32 cellular contexts compared by ENCODE assay signal in genomic region chr1:180160362-180160761, GRCh38. TPM values are rescaled to one million over a fixed set of nuclear protein-coding genes. Genes with fewer than 3 reads are reported as not detected.
DNase-seq lines count a peak whose midpoint lies in the region; ATAC-seq and TF ChIP-seq lines count a peak whose summit lies in the region.
"Had no signal": no experiment of that assay in that cellular context is flagged by ENCODE, and none has a peak within 500 bp of the region (broad histone marks: within the 10 kb centered on the region; RNA-seq: fewer than 3 reads in every experiment).

No MANE protein-coding gene starts in this region.

- no peaks in the 10 kb centered on the region for H3K27me3 ChIP-seq in neutrophil
- H3K27me3 ChIP-seq: ascending aorta, cardiac muscle cell, colonic mucosa, esophagus muscularis mucosa, suprapubic skin had no signal

- H3K4me1 ChIP-seq in neutrophil (ENCODE audit: control insufficient read depth in 1 of 2, insufficient read depth in 1 of 2, low read depth in 1 of 2, low read length in 1 of 2) = peaks cover 93 to 96% of the 10 kb centered on the region in 2 experiments

- H3K4me3 ChIP-seq in neutrophil (ENCODE audit: low read depth in 1 of 2, low read length in 1 of 2) = no peak overlapping the region
- H3K4me3 ChIP-seq: ascending aorta, cardiac muscle cell, colonic mucosa, esophagus muscularis mucosa, suprapubic skin had no signal

- CTCF ChIA-PET in WTC11 (lab: Charles Lee) = interaction anchor here (1.0 to 3.3 kb wide), 2 partner anchors 8 to 19 kb away, joined by 3 to 27 read pairs; no protein-coding TSS in a partner anchor
- CTCF ChIA-PET in activated naive CD4-positive, alpha-beta T cell treated with anti-CD3 and anti-CD28 coated beads, Interleukin-2, amount 10 ng/mL, durations not matched to agents 7 days and 5 days (lab: Charles Lee) = no interaction called here

- H3K4me3 Mint-ChIP-seq in WTC11 = no peak overlapping the region
- no peak overlapping the region for H3K4me3 Mint-ChIP-seq in activated naive CD4-positive, alpha-beta T cell treated with anti-CD3 and anti-CD28 coated beads, Interleukin-2, amount 10 ng/mL, durations not matched to agents 7 days and 5 days
- H3K4me3 Mint-ChIP-seq: activated CD8-positive, alpha-beta T cell treated with anti-CD3 and anti-CD28 coated beads, Interleukin-2, amount 10 ng/mL, durations not matched to agents 7 days and 5 days; activated naive CD8-positive, alpha-beta T cell treated with anti-CD3 and anti-CD28 coated beads, Interleukin-2, amount 10 ng/mL, durations not matched to agents 7 days and 5 days; CD8-positive, alpha-beta T cell; endodermal cell; stimulated activated naive B cell treated with anti-CD40 and anti-IgM and Interleukin-4, amounts not matched to agents 10 μg/mL and 1 μg/mL and 100 μg/mL, for 72 hours had no signal

- no peaks in the 10 kb centered on the region for H3K9me3 Mint-ChIP-seq in WTC11
- no peaks in the 10 kb centered on the region for H3K9me3 Mint-ChIP-seq in activated naive CD4-positive, alpha-beta T cell treated with anti-CD3 and anti-CD28 coated beads, Interleukin-2, amount 10 ng/mL, durations not matched to agents 7 days and 5 days
- H3K9me3 Mint-ChIP-seq: activated naive CD8-positive, alpha-beta T cell treated with anti-CD3 and anti-CD28 coated beads, Interleukin-2, amount 10 ng/mL, durations not matched to agents 7 days and 5 days; CD8-positive, alpha-beta T cell; endodermal cell; stimulated activated naive B cell treated with anti-CD40 and anti-IgM and Interleukin-4, amounts not matched to agents 10 μg/mL and 1 μg/mL and 100 μg/mL, for 72 hours had no signal

- peak overlapping the region; percentile 94 for H3K27ac ChIP-seq in neutrophil
- H3K27ac ChIP-seq: ascending aorta, cardiac muscle cell, colonic mucosa, esophagus muscularis mucosa, suprapubic skin had no signal

- DNase-seq in GM03348 (ENCODE audit: low spot score) = peak; percentile 1
- DNase-seq in MV-4-11 (lab: John Stamatoyannopoulos, UW) = peak; percentile 91
- DNase-seq in WTC11 (ENCODE audit: low spot score) = no peak
- DNase-seq in activated naive CD4-positive, alpha-beta T cell treated with anti-CD3 and anti-CD28 coated beads, Interleukin-2, amount 10 ng/mL, durations not matched to agents 7 days and 5 days = no peak
- DNase-seq in NK-92 (lab: John Stamatoyannopoulos, UW; ENCODE audit: unreplicated experiment) = no peak
- DNase-seq: activated CD4-positive, alpha-beta T cell treated with anti-CD3 and anti-CD28 coated beads for 1 hour; activated CD8-positive, alpha-beta T cell treated with anti-CD3 and anti-CD28 coated beads, Interleukin-2, amount 10 ng/mL, durations not matched to agents 7 days and 5 days; activated effector memory CD4-positive, alpha-beta T cell treated with anti-CD3 and anti-CD28 coated beads, Interleukin-2, amount 50 U/mL, for 16 hours; activated naive CD8-positive, alpha-beta T cell treated with anti-CD3 and anti-CD28 coated beads, Interleukin-2, amount 10 ng/mL, durations not matched to agents 7 days and 5 days; activated T-cell treated with anti-CD3 and anti-CD28 coated beads for 4 hours; CD8-positive, alpha-beta T cell; colonic mucosa; DMS153; endodermal cell; HCEC 1CT; KG1; mesendoderm; MM.1S; NCI-H146; NCI-H2107; NCI-H446; NCI-H82; PC-3; stimulated activated CD4-positive, alpha-beta T cell treated with anti-CD3 and anti-CD28 coated beads, Interleukin-15, amount 100 ng/mL, for 24 hours; stimulated activated naive B cell treated with anti-CD40 and anti-IgM and Interleukin-4, amounts not matched to agents 10 μg/mL and 1 μg/mL and 100 μg/mL, for 72 hours had no signal

- peak overlapping the region; percentile 47; the same call in 1 of the 2 replicates for H3K27ac Mint-ChIP-seq in WTC11
- no peak overlapping the region for H3K27ac Mint-ChIP-seq in activated naive CD4-positive, alpha-beta T cell treated with anti-CD3 and anti-CD28 coated beads, Interleukin-2, amount 10 ng/mL, durations not matched to agents 7 days and 5 days
- H3K27ac Mint-ChIP-seq: activated CD8-positive, alpha-beta T cell treated with anti-CD3 and anti-CD28 coated beads, Interleukin-2, amount 10 ng/mL, durations not matched to agents 7 days and 5 days; activated naive CD8-positive, alpha-beta T cell treated with anti-CD3 and anti-CD28 coated beads, Interleukin-2, amount 10 ng/mL, durations not matched to agents 7 days and 5 days; CD8-positive, alpha-beta T cell; endodermal cell had no signal

- no peaks in the 10 kb centered on the region; the same call in 1 of the 2 replicates for H3K27me3 Mint-ChIP-seq in WTC11 (ENCODE audit: low read depth)
- H3K27me3 Mint-ChIP-seq in activated naive CD4-positive, alpha-beta T cell treated with anti-CD3 and anti-CD28 coated beads, Interleukin-2, amount 10 ng/mL, durations not matched to agents 7 days and 5 days = no peaks in the 10 kb centered on the region
- H3K27me3 Mint-ChIP-seq: activated naive CD8-positive, alpha-beta T cell treated with anti-CD3 and anti-CD28 coated beads, Interleukin-2, amount 10 ng/mL, durations not matched to agents 7 days and 5 days; stimulated activated naive B cell treated with anti-CD40 and anti-IgM and Interleukin-4, amounts not matched to agents 10 μg/mL and 1 μg/mL and 100 μg/mL, for 72 hours had no signal

- peaks cover 50% of the 10 kb centered on the region for H3K4me1 Mint-ChIP-seq in WTC11
- H3K4me1 Mint-ChIP-seq in activated naive CD4-positive, alpha-beta T cell treated with anti-CD3 and anti-CD28 coated beads, Interleukin-2, amount 10 ng/mL, durations not matched to agents 7 days and 5 days = peaks cover 20% of the 10 kb centered on the region

- H3K36me3 ChIP-seq in neutrophil = no peaks in the 10 kb centered on the region
- H3K36me3 ChIP-seq: ascending aorta, cardiac muscle cell, colonic mucosa, esophagus muscularis mucosa, suprapubic skin had no signal

- H3K36me3 Mint-ChIP-seq in WTC11 = no peaks in the 10 kb centered on the region
- no peaks in the 10 kb centered on the region for H3K36me3 Mint-ChIP-seq in activated naive CD4-positive, alpha-beta T cell treated with anti-CD3 and anti-CD28 coated beads, Interleukin-2, amount 10 ng/mL, durations not matched to agents 7 days and 5 days

- H3K9me3 ChIP-seq in neutrophil = no peaks in the 10 kb centered on the region
- H3K9me3 ChIP-seq: ascending aorta, colonic mucosa, esophagus muscularis mucosa, suprapubic skin had no signal

- POLR2A ChIA-PET in WTC11 (lab: Charles Lee) = no interaction called here

- no peak for TF ChIP-seq CTCF in WTC11 (IDR thresholded peaks at IDR 0.05)
- no peak for TF ChIP-seq CTCF in neutrophil (IDR thresholded peaks at IDR 0.05)

- ATAC-seq in WTC11 (peak; percentile 32), GM21423 (IDR thresholded peaks at IDR 0.05; ENCODE audit: unreplicated experiment) (no peak)
- ATAC-seq: activated CD8-positive, alpha-beta T cell treated with anti-CD3 and anti-CD28 coated beads, Interleukin-2, amount 10 ng/mL, durations not matched to agents 7 days and 5 days; CD8-positive, alpha-beta T cell; PC-3; Right ventricle myocardium inferior; stimulated activated naive B cell treated with anti-CD40 and anti-IgM and Interleukin-4, amounts not matched to agents 10 μg/mL and 1 μg/mL and 100 μg/mL, for 72 hours had no signal

TF ChIP-seq in WTC11, 78 proteins besides CTCF, POLR2A, EP300 and RAD21 (continues in another document):
- TF ChIP-seq E2F4 (CRISPR knock-in tag; IDR thresholded peaks at IDR 0.05; ENCODE audit: borderline replicate concordance, low read depth) (no peak), AFF4 (CRISPR knock-in tag; IDR thresholded peaks at IDR 0.05; ENCODE audit: borderline replicate concordance) (no peak), KAT7 (CRISPR knock-in tag; IDR thresholded peaks at IDR 0.05; ENCODE audit: borderline replicate concordance) (no peak)

RNA-seq across cellular contexts. Expression of gene QSOX1, which starts 5.7 kb away (rescaled TPM):
- 135 to 147 TPM (median 136 TPM) in 3 replicates for total RNA-seq in WTC11 (2021)

Comparison
In these comparisons a context has a peak if more than half of its experiments do, and no peak if none do; other contexts are left out.
1. DNase-seq: peak in GM03348 (single experiment) and MV-4-11 (single experiment); none in WTC11 (single experiment), activated naive CD4-positive, alpha-beta T cell treated with anti-CD3 and anti-CD28 coated beads, Interleukin-2, amount 10 ng/mL, durations not matched to agents 7 days and 5 days (single experiment) and NK-92 (single experiment).